In genomic region chr12:106913456-106913855, GRCh38 we compare ENCODE assay signal across 1 cellular context.
TF ChIP-seq lines count a peak whose summit lies in the region.

No MANE protein-coding gene starts in this region.

TF ChIP-seq in H1, 55 proteins besides CTCF, POLR2A, EP300 and RAD21:
- TF ChIP-seq EGR1 (IDR thresholded peaks at IDR 0.05; ENCODE audit: borderline replicate concordance, low read depth, low read length) (no peak), MAX (IDR thresholded peaks at IDR 0.05) (no peak), ATF2 (IDR thresholded peaks at IDR 0.05; ENCODE audit: low read length) (no peak), CTBP2 (IDR thresholded peaks at IDR 0.05; ENCODE audit: borderline replicate concordance, insufficient read depth, insufficient read length, low read length) (no peak), TAF1 (IDR thresholded peaks at IDR 0.05; ENCODE audit: low read depth, low read length) (no peak), POLR2AphosphoS5 (IDR thresholded peaks at IDR 0.05; ENCODE audit: low read depth, low read length) (no peak), CBX5 (IDR thresholded peaks at IDR 0.05; ENCODE audit: low read depth, low read length) (no peak), YY1 (IDR thresholded peaks at IDR 0.05; ENCODE audit: low read depth, low read length) (no peak), NANOG (IDR thresholded peaks at IDR 0.05; ENCODE audit: insufficient read depth, low read depth, low read length, poor library complexity, severe bottlenecking) (no peak), SP2 (IDR thresholded peaks at IDR 0.05; ENCODE audit: low read length) (no peak)
